22 cellular contexts compared by ENCODE assay signal in the genomic region with DNA sequence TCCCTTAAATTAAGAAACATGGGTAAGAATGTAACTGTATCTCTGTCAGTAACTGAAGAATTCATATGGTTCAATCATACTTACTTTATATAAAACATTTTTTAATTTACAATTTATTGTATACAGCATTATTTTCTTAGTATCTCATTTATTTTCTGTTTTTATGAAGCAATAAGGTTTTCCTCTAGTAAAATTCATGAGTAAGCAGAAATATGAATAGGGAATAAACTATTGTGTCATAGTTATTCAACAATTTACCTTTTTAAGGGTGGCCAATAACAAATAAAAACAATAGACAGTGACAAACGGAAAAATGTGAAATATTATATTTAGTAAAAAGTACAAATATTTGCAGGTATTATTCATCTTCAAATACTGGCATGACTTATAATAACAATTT.
A peak's percentile ranks its signal among the peaks of the same experiment; 100 is the strongest.
DNase-seq lines count a peak whose midpoint lies in the region; ATAC-seq, FAIRE-seq and TF ChIP-seq lines count a peak whose summit lies in the region.
"Had no signal": no experiment of that assay in that cellular context is flagged by ENCODE, and none has a peak within 500 bp of the region (broad histone marks: within the 10 kb centered on the region; RNA-seq: fewer than 3 reads in every experiment).

No MANE protein-coding gene starts in this region.

- H3K4me1 Mint-ChIP-seq in nephron progenitor cell = no peaks in the 10 kb centered on the region
- H3K4me1 Mint-ChIP-seq: B cell had no signal

- no peak overlapping the region for H2BK12ac ChIP-seq in mesenchymal stem cell (ENCODE audit: low read length in 2 of 2)

- H3K18ac ChIP-seq in mesenchymal stem cell (ENCODE audit: low read depth in 1 of 2, low read length in 2 of 2) = no peak overlapping the region

- in situ Hi-C loops in HepG2 (cut with HindIII; ENCODE audit: extremely low pct_ligation_motif_present, low pct_unique_long_range_greater_than_20kb) = no loop called here

- TF ChIP-seq POLR2A in HepG2 (IDR thresholded peaks at IDR 0.05; ENCODE audit: insufficient read depth in 1 of 2, low read depth in 2 of 2, low read length in 2 of 2) (no peak), right lobe of liver (IDR thresholded peaks at IDR 0.05) (no peak)

- H3K27ac Mint-ChIP-seq in nephron progenitor cell = no peak overlapping the region
- H3K27ac Mint-ChIP-seq: B cell; CD4-positive, alpha-beta T cell; CD8-positive, alpha-beta T cell had no signal

- POLR2A ChIA-PET in HepG2 (lab: Yijun Ruan, JAX) (no interaction called here), PC-3 (lab: Charles Lee; ENCODE audit: unreplicated experiment) (no interaction called here)

- H3K36me3 ChIP-seq in HepG2 (replicated peaks in 1 of 2; ENCODE audit: control insufficient read depth in 1 of 2, insufficient read depth in 2 of 2, low read length in 2 of 2) (no peaks in the 10 kb centered on the region), right lobe of liver (no peaks in the 10 kb centered on the region), PC-3 (ENCODE audit: low read depth, low read length) (no peaks in the 10 kb centered on the region), mesenchymal stem cell (ENCODE audit: control insufficient read depth in 1 of 2, insufficient read depth in 2 of 2, low read depth in 1 of 2, low read length in 2 of 2) (no peaks in the 10 kb centered on the region)
- H3K36me3 ChIP-seq: BLaER1 treated with 17β-estradiol and CSF1 and Interleukin-3, amounts not matched to agents 10 nM and 100 nM had no signal

- H3K27ac ChIP-seq in HepG2 (ENCODE audit: extremely low read length, insufficient read depth, low read length) (no peak overlapping the region), right lobe of liver (no peak overlapping the region), PC-3 (ENCODE audit: low read length) (no peak overlapping the region), mesenchymal stem cell (ENCODE audit: low read length, poor library complexity, severe bottlenecking) (no peak overlapping the region)
- H3K27ac ChIP-seq: 22Rv1; BLaER1 treated with 17β-estradiol and CSF1 and Interleukin-3, amounts not matched to agents 10 nM and 100 nM; C4-2B had no signal

- H3K4me1 ChIP-seq in HepG2 (ENCODE audit: insufficient read depth, low read length) = no peaks in the 10 kb centered on the region
- H3K4me1 ChIP-seq in right lobe of liver = no peaks in the 10 kb centered on the region
- no peaks in the 10 kb centered on the region for H3K4me1 ChIP-seq in PC-3 (ENCODE audit: insufficient read depth, low read length)
- no peaks in the 10 kb centered on the region for H3K4me1 ChIP-seq in mesenchymal stem cell (ENCODE audit: control insufficient read depth, insufficient read depth, low read depth, low read length)
- H3K4me1 ChIP-seq: BLaER1 treated with 17β-estradiol and CSF1 and Interleukin-3, amounts not matched to agents 10 nM and 100 nM; Caco-2 had no signal

- H3K14ac ChIP-seq in mesenchymal stem cell (ENCODE audit: low read length in 2 of 2) = no peak overlapping the region

- no peak overlapping the region for H3K4ac ChIP-seq in mesenchymal stem cell (ENCODE audit: low read depth in 1 of 2, low read length in 2 of 2)

- CTCF ChIA-PET in HepG2 (lab: Yijun Ruan, JAX; ENCODE audit: low intra/inter-chr PET ratio, low total read pairs) = no interaction called here
- CTCF ChIA-PET in PC-3 (lab: Charles Lee) = no interaction called here

- H3K79me2 ChIP-seq in HepG2 (ENCODE audit: insufficient read depth, low read length) (no peaks in the 10 kb centered on the region), PC-3 (ENCODE audit: low read length) (no peaks in the 10 kb centered on the region)

- ATAC-seq in HepG2 (no peak), right lobe of liver (no peak), PC-3 (peak; percentile 18; the same call in 1 of the 2 replicates), GM21423 (IDR thresholded peaks at IDR 0.05; ENCODE audit: unreplicated experiment) (no peak)
- ATAC-seq: CD8-positive, alpha-beta T cell; GM12878 had no signal

- no peaks in the 10 kb centered on the region for H4K20me1 ChIP-seq in HepG2 (ENCODE audit: insufficient read depth, low read length)
- no peaks in the 10 kb centered on the region for H4K20me1 ChIP-seq in PC-3 (ENCODE audit: low read length)
- H4K20me1 ChIP-seq: BLaER1 treated with 17β-estradiol and CSF1 and Interleukin-3, amounts not matched to agents 10 nM and 100 nM had no signal

- no peak overlapping the region for H2BK15ac ChIP-seq in mesenchymal stem cell (ENCODE audit: low read depth, poor library complexity, severe bottlenecking)

- H3K4me2 ChIP-seq in HepG2 (ENCODE audit: low read depth, low read length) (no peak overlapping the region), PC-3 (ENCODE audit: low read length) (no peak overlapping the region), mesenchymal stem cell (ENCODE audit: low read length, poor library complexity, severe bottlenecking) (no peak overlapping the region)
- H3K4me2 ChIP-seq: BLaER1 treated with 17β-estradiol and CSF1 and Interleukin-3, amounts not matched to agents 10 nM and 100 nM had no signal

- no peaks in the 10 kb centered on the region for H3K9me2 ChIP-seq in PC-3 (replicated peaks; ENCODE audit: low read length)

- no peaks in the 10 kb centered on the region for H3K27me3 ChIP-seq in HepG2 (ENCODE audit: control insufficient read depth in 1 of 2, insufficient read depth in 2 of 2, low read length in 2 of 2)
- H3K27me3 ChIP-seq in right lobe of liver = no peaks in the 10 kb centered on the region
- H3K27me3 ChIP-seq in PC-3 (ENCODE audit: low read length) = no peaks in the 10 kb centered on the region
- H3K27me3 ChIP-seq in mesenchymal stem cell (ENCODE audit: control insufficient read depth in 1 of 2, insufficient read depth in 1 of 2, low read length in 2 of 2) = no peaks in the 10 kb centered on the region
- H3K27me3 ChIP-seq: BLaER1 treated with 17β-estradiol and CSF1 and Interleukin-3, amounts not matched to agents 10 nM and 100 nM had no signal

- H4K8ac ChIP-seq in mesenchymal stem cell (ENCODE audit: low read length) = no peak overlapping the region

- WGBS in HepG2 (ENCODE audit: low lambda C conversion rate) = 1% methylated on average over 1 of the region's 1 CpG
- 0% methylated on average over 1 of the region's 1 CpG for WGBS in right lobe of liver (ENCODE audit: insufficient coverage, low coverage, low lambda C conversion rate, missing lambda C conversion rate)
- no CpG with 5 or more reads among the region's 1 CpG for WGBS in mesenchymal stem cell

- no peak overlapping the region for H3K9ac ChIP-seq in HepG2 (ENCODE audit: insufficient read depth, low read depth, low read length)
- H3K9ac ChIP-seq in PC-3 (ENCODE audit: low read length) = no peak overlapping the region
- H3K9ac ChIP-seq in mesenchymal stem cell (ENCODE audit: low read length) = no peak overlapping the region
- H3K9ac ChIP-seq: BLaER1 treated with 17β-estradiol and CSF1 and Interleukin-3, amounts not matched to agents 10 nM and 100 nM had no signal

- H3K23ac ChIP-seq in mesenchymal stem cell (ENCODE audit: low read length in 2 of 2) = no peak overlapping the region

- BruUV-seq in HepG2 (replicated peaks; lab: Mats Ljungman, UMichigan) (no TSS peak), PC-3 (replicated peaks; lab: Mats Ljungman, UMichigan) (no TSS peak)

- intact Hi-C loops in HepG2 (cut with micrococcal nuclease; ENCODE audit: unreplicated experiment) = no loop called here
- intact Hi-C loops in right lobe of liver (cut with DNase I) = no loop called here
- intact Hi-C loops in PC-3 (cut with micrococcal nuclease) = no loop called here

- no peaks in the 10 kb centered on the region for H3K79me1 ChIP-seq in mesenchymal stem cell (replicated peaks; ENCODE audit: low read length, poor library complexity, severe bottlenecking)

- H3K9me3 Mint-ChIP-seq in nephron progenitor cell = no peaks in the 10 kb centered on the region

- no peak for TF ChIP-seq CTCF in HepG2 (CRISPR knock-in tag; IDR thresholded peaks at IDR 0.05)
- TF ChIP-seq CTCF in right lobe of liver (IDR thresholded peaks at IDR 0.05) = no peak
- TF ChIP-seq CTCF in PC-3 (conservative IDR thresholded peaks at IDR 0.05; ENCODE audit: low read depth, low read length) = no peak
- no peak for TF ChIP-seq CTCF in nephron progenitor cell (IDR thresholded peaks at IDR 0.05)

- no peak for FAIRE-seq in HepG2 (lab: Jason Lieb, UNC)
- peak; percentile 31 for FAIRE-seq in G401.6 (lab: Jason Lieb, UNC)
- FAIRE-seq: D721Med, GM12878, GM12892, GM19239 had no signal

- H3K9me3 ChIP-seq in HepG2 (ENCODE audit: low read length) = no peaks in the 10 kb centered on the region
- H3K9me3 ChIP-seq in right lobe of liver = no peaks in the 10 kb centered on the region
- no peaks in the 10 kb centered on the region for H3K9me3 ChIP-seq in PC-3 (ENCODE audit: low read length)
- no peaks in the 10 kb centered on the region for H3K9me3 ChIP-seq in mesenchymal stem cell (ENCODE audit: control insufficient read depth, low read length)
- H3K9me3 ChIP-seq: BLaER1 treated with 17β-estradiol and CSF1 and Interleukin-3, amounts not matched to agents 10 nM and 100 nM; Caco-2 had no signal

- H4K91ac ChIP-seq in mesenchymal stem cell (ENCODE audit: low read length) = no peak overlapping the region

- no peaks in the 10 kb centered on the region for H3K27me3 Mint-ChIP-seq in nephron progenitor cell (ENCODE audit: low read depth, poor library complexity)
- H3K27me3 Mint-ChIP-seq: B cell; CD4-positive, alpha-beta T cell had no signal

- H3K4me3 ChIP-seq in HepG2 (replicated peaks in 1 of 3; ENCODE audit: insufficient read depth in 1 of 3, low read depth in 2 of 3, low read length in 3 of 3) = no peak overlapping the region
- no peak overlapping the region for H3K4me3 ChIP-seq in right lobe of liver
- H3K4me3 ChIP-seq in PC-3 (ENCODE audit: low read length) = no peak overlapping the region
- H3K4me3 ChIP-seq in mesenchymal stem cell (ENCODE audit: insufficient read depth in 1 of 2, low read depth in 1 of 2, low read length in 2 of 2) = no peak overlapping the region
- H3K4me3 ChIP-seq: BLaER1 treated with 17β-estradiol and CSF1 and Interleukin-3, amounts not matched to agents 10 nM and 100 nM; GM12878 had no signal

- TF ChIP-seq EP300 in HepG2 (IDR thresholded peaks at IDR 0.05; ENCODE audit: low read depth in 2 of 2, low read length in 2 of 2) (no peak), HepG2 (CRISPR knock-in tag; IDR thresholded peaks at IDR 0.05; ENCODE audit: borderline replicate concordance) (no peak)

- H3K36me3 Mint-ChIP-seq in nephron progenitor cell (ENCODE audit: low read depth) = no peaks in the 10 kb centered on the region
- H3K36me3 Mint-ChIP-seq: CD8-positive, alpha-beta T cell had no signal

- no peak overlapping the region for H2BK120ac ChIP-seq in mesenchymal stem cell (ENCODE audit: low read depth, low read length)

- TF ChIP-seq RAD21 in HepG2 (CRISPR knock-in tag; IDR thresholded peaks at IDR 0.05) = no peak

- DNase-seq in HepG2 (ENCODE audit: low spot score) = no peak
- DNase-seq in right lobe of liver = no peak
- peak; percentile 11 for DNase-seq in PC-3
- no peak for DNase-seq in nephron progenitor cell
- DNase-seq in mesenchymal stem cell = no peak
- DNase-seq: AML-193; Caco-2; Calu3; CD4-positive, alpha-beta T cell; CD8-positive, alpha-beta T cell; DMS79 treated with DMSO at 0.1 percent for 48 hours; GDM1 had no signal

- no peak overlapping the region for H2AK5ac ChIP-seq in mesenchymal stem cell (ENCODE audit: low read length, severe bottlenecking)

- no peak overlapping the region for H3K4me3 Mint-ChIP-seq in nephron progenitor cell
- H3K4me3 Mint-ChIP-seq: B cell; CD4-positive, alpha-beta T cell; CD8-positive, alpha-beta T cell had no signal

- H2AFZ ChIP-seq in HepG2 (ENCODE audit: low read length) (no peak overlapping the region), PC-3 (ENCODE audit: low read length) (no peak overlapping the region), mesenchymal stem cell (ENCODE audit: low read depth, low read length) (no peak overlapping the region)

- H3F3A ChIP-seq in PC-3 (ENCODE audit: low read length, unreplicated experiment) = no peaks in the 10 kb centered on the region

- no peak overlapping the region for H2BK5ac ChIP-seq in mesenchymal stem cell (ENCODE audit: low read depth, low read length, poor library complexity, severe bottlenecking)
